ENCODE assay signal across 21 cellular contexts in the genomic region with DNA sequence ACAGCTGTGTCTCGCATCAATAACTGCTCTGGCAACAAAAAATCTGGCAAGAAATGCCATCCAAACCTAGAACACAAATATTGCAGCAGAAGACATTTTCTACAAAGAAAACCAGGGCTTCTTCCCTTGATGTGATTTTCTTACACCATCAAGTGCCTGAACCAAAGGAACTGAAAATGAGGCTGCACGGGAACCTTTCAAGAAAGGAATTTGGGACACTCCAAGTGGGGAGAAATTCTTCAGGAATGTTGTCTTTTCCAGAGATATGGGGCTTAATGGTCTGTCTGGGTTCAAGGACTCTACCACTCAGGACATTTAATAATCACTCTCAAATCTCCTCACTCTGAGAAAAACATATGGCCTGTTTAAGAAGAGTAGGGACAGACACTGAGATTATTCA. TPM values are rescaled to one million over a fixed set of nuclear protein-coding genes. Genes with fewer than 3 reads are reported as not detected.
"Had no signal": no experiment of that assay in that cellular context is flagged by ENCODE, and none has a peak within 500 bp of the region (broad histone marks: within the 10 kb centered on the region; RNA-seq: fewer than 3 reads in every experiment).

No MANE protein-coding gene starts in this region.

- DNase-seq: Kasumi-1, MM.1S, NCI-H1092 treated with DMSO at 0.1 percent for 48 hours, NCI-H1436, NCI-H187, NCI-H2029, NCI-H2081 treated with DMSO at 0.1 percent for 48 hours, NCI-H2171, NCI-H226, NCI-H524 treated with DMSO at 0.1 percent for 48 hours, NCI-H69, NCI-H774, PC-3, SHP77, SW 1271 had no signal

- H3K4me3 ChIP-seq: K562 had no signal

- H3K9ac ChIP-seq: KMS-11 had no signal

- H3K27ac ChIP-seq: HL-60, KMS-11, RWPE1 had no signal

- H3K4me2 ChIP-seq: KMS-11 had no signal

- ATAC-seq: K562, Panc1, PC-3 had no signal

RNA-seq across cellular contexts. Expression of gene PRDM5, which starts 57.6 kb away (rescaled TPM):
- total RNA-seq: K562 had no signal
- polyA plus RNA-seq: IgD-negative memory B cell, K562 had no signal
